In the genomic region with DNA sequence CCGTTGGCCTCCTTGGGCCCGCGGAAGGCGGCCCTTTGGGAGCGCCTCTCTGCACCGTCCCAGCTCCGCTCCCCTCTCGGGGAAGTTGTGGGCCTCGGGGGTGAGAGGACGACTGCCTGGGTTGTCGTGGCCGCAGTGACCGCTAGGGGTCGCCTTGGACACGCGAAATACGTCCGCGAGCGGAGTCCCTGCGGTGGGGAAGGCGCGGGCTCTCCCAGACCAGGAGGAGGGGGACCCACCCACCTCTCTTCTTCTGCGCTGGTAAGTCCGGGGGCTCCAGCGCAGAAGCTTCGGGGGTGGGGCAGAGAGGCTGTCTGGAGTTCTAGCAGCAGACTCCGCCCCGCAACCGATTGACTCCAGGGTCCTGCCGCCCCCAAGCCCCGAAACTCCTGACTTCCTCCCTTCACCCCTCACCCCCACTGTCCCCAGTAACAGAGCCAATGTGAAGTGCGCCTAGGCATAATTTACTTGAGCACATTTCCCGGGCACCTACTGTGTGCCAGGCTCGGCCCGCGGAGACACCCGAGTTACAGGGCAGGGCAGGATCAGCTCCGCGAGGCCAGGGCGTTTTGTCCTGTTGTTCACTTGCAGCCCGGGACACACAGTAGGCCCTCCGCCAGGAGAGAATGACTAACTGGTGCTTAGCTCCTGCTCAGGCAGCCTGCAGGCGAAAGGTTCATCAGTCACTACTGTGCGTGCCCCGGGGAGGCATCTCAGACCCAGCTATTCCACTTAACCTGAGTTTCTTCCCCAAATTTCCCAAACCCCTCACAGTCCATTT, we compare ENCODE assay signal across 8 cellular contexts. TPM values are rescaled to one million over a fixed set of nuclear protein-coding genes. Genes with fewer than 3 reads are reported as not detected.
A peak's percentile ranks its signal among the peaks of the same experiment; 100 is the strongest.
DNase-seq lines count a peak whose midpoint lies in the region; ATAC-seq and TF ChIP-seq lines count a peak whose summit lies in the region.

No MANE protein-coding gene starts in this region.

- H3K27me3 Mint-ChIP-seq in GM23338 (ENCODE audit: insufficient read depth, low read depth, poor library complexity) (peaks cover 11% of the 10 kb centered on the region), MCF 10A (ENCODE audit: insufficient read depth, unreplicated experiment) (no peaks in the 10 kb centered on the region)

- H3K27ac Mint-ChIP-seq in GM23338 (no peak overlapping the region), MCF 10A (ENCODE audit: low read depth, unreplicated experiment) (no peak overlapping the region)

- CTCF ChIA-PET in MCF 10A (lab: Yijun Ruan, JAX) = interaction anchor here (0.5 to 6.7 kb wide), 44 partner anchors 9 to 515 kb away, joined by 3 to 80 read pairs (median 4); a partner anchor contains a TSS

- no peaks in the 10 kb centered on the region for H3K27me3 ChIP-seq in GM23338 (ENCODE audit: insufficient read depth)
- H3K27me3 ChIP-seq in MM.1S (replicated peaks; ENCODE audit: insufficient read depth, low read length) = no peaks in the 10 kb centered on the region; the same call in 1 of the 2 replicates
- no peaks in the 10 kb centered on the region for H3K27me3 ChIP-seq in smooth muscle cell (ENCODE audit: low read depth)

- 19% methylated on average over 45 of the region's 46 CpGs for WGBS in smooth muscle cell (ENCODE audit: low lambda C conversion rate)

- H4K20me1 ChIP-seq in GM23338 (replicated peaks; ENCODE audit: insufficient read depth) (no peaks in the 10 kb centered on the region), MM.1S (ENCODE audit: insufficient read depth, low read length) (no peaks in the 10 kb centered on the region), smooth muscle cell (ENCODE audit: low read depth) (no peaks in the 10 kb centered on the region)

- TF ChIP-seq CTCF in GM23338 (conservative IDR thresholded peaks at IDR 0.05; ENCODE audit: low read depth in 2 of 2) (peak; percentile 87 to 92), MM.1S (IDR thresholded peaks at IDR 0.05; ENCODE audit: low read length) (peak; percentile 86), MCF 10A (IDR thresholded peaks at IDR 0.05; ENCODE audit: unreplicated experiment) (peak; percentile 82), smooth muscle cell (IDR thresholded peaks at IDR 0.05; ENCODE audit: borderline replicate concordance, insufficient read depth, poor library complexity, severe bottlenecking) (peak; percentile 90)

- H3K4me1 Mint-ChIP-seq in GM23338 = peaks cover 34% of the 10 kb centered on the region
- peaks cover 24% of the 10 kb centered on the region for H3K4me1 Mint-ChIP-seq in MCF 10A (ENCODE audit: insufficient read depth, unreplicated experiment)

- H2AFZ ChIP-seq in GM23338 (peak overlapping the region; percentile 98), MM.1S (ENCODE audit: low read length) (peak overlapping the region; percentile 53), smooth muscle cell (ENCODE audit: low read depth) (no peak overlapping the region)

- no peaks in the 10 kb centered on the region; the same call in 2 of the 3 replicates for H3K9me3 Mint-ChIP-seq in GM23338
- H3K9me3 Mint-ChIP-seq in MCF 10A (ENCODE audit: unreplicated experiment) = no peaks in the 10 kb centered on the region

- ATAC-seq in GM23338 (peak; percentile 83), GM19324 (IDR thresholded peaks at IDR 0.05; ENCODE audit: low FRiP score, unreplicated experiment) (no peak)

- H3K9me2 ChIP-seq in GM23338 (ENCODE audit: insufficient read depth) (no peaks in the 10 kb centered on the region; the same call in 1 of the 2 replicates), MM.1S (replicated peaks; ENCODE audit: insufficient read depth, low read length) (no peaks in the 10 kb centered on the region)

- no peaks in the 10 kb centered on the region for H3K79me2 ChIP-seq in GM23338 (replicated peaks; ENCODE audit: insufficient read depth)
- no peaks in the 10 kb centered on the region for H3K79me2 ChIP-seq in MM.1S (ENCODE audit: low read length)
- H3K79me2 ChIP-seq in smooth muscle cell (ENCODE audit: low read depth) = no peaks in the 10 kb centered on the region

- H3K27ac ChIP-seq in GM23338 (ENCODE audit: low read depth) = no peak overlapping the region
- no peak overlapping the region for H3K27ac ChIP-seq in MM.1S (ENCODE audit: low read length)
- no peak overlapping the region for H3K27ac ChIP-seq in smooth muscle cell (ENCODE audit: low read depth)

- H3K9ac ChIP-seq in MM.1S (ENCODE audit: low read length) = no peak overlapping the region; the same call in 1 of the 2 replicates
- no peak overlapping the region for H3K9ac ChIP-seq in smooth muscle cell (ENCODE audit: low read depth)

- H3K4me3 Mint-ChIP-seq in GM23338 (peak overlapping the region; percentile 71), MCF 10A (ENCODE audit: unreplicated experiment) (peak overlapping the region; percentile 51)

- BruUV-seq in MCF 10A (replicated peaks; lab: Mats Ljungman, UMichigan) = no TSS peak

- no peaks in the 10 kb centered on the region for H3K9me3 ChIP-seq in MM.1S (replicated peaks; ENCODE audit: insufficient read depth, low read length)
- H3K9me3 ChIP-seq in smooth muscle cell (replicated peaks; ENCODE audit: low read depth) = no peaks in the 10 kb centered on the region

- H3F3A ChIP-seq in GM23338 (replicated peaks; ENCODE audit: low read depth) (0 out of 2 replicates have a peak, but pooled peaks cover 10% of the 10 kb centered on the region), MM.1S (ENCODE audit: insufficient read depth, low read length) (no peaks in the 10 kb centered on the region), smooth muscle cell (ENCODE audit: low read depth) (no peaks in the 10 kb centered on the region)

- DNase-seq in GDM1 (lab: John Stamatoyannopoulos, UW) = peak; percentile 60
- peak; percentile 93 for DNase-seq in GM23338 (ENCODE audit: low spot score)
- peak; percentile 77 for DNase-seq in MM.1S
- peak; percentile 83 for DNase-seq in UCSD-AML1 (lab: John Stamatoyannopoulos, UW; ENCODE audit: unreplicated experiment)
- DNase-seq in MCF 10A (ENCODE audit: unreplicated experiment) = peak; percentile 78
- DNase-seq in iPS-NIHi11 (ENCODE audit: low spot score) = peak; percentile 87
- peak; percentile 78 for DNase-seq in smooth muscle cell (lab: John Stamatoyannopoulos, UW; ENCODE audit: unreplicated experiment)

- POLR2A ChIA-PET in MCF 10A (lab: Yijun Ruan, JAX) = interaction anchor here (0.5 to 1.2 kb wide), 4 partner anchors 31 to 234 kb away, joined by 3 read pairs; a partner anchor contains a TSS

- H3K4me2 ChIP-seq in GM23338 (peak overlapping the region; percentile 84), MM.1S (ENCODE audit: low read depth, low read length) (peak overlapping the region; percentile 87), smooth muscle cell (peak overlapping the region; percentile 85)

- intact Hi-C loops in MCF 10A (cut with micrococcal nuclease) = loop anchor here (5.0 kb wide), 1 partner anchor 171 kb away; a partner anchor contains a TSS

- H3K4me3 ChIP-seq in GM23338 (peak overlapping the region; percentile 70), MM.1S (ENCODE audit: low read length) (peak overlapping the region; percentile 54), smooth muscle cell (peak overlapping the region; percentile 47)

- H3K4me1 ChIP-seq in GM23338 (ENCODE audit: insufficient read depth) (peaks cover 27% of the 10 kb centered on the region), MM.1S (ENCODE audit: low read length) (0 out of 2 replicates have a peak, but pooled peaks cover 8% of the 10 kb centered on the region), smooth muscle cell (ENCODE audit: low read depth) (peaks cover 4% of the 10 kb centered on the region)

- H3K36me3 Mint-ChIP-seq in GM23338 (ENCODE audit: low read depth) (no peaks in the 10 kb centered on the region), MCF 10A (ENCODE audit: insufficient read depth, unreplicated experiment) (peaks cover 19% of the 10 kb centered on the region)

- H3K36me3 ChIP-seq in GM23338 (ENCODE audit: insufficient read depth) (no peaks in the 10 kb centered on the region), MM.1S (replicated peaks; ENCODE audit: insufficient read depth, low read length) (no peaks in the 10 kb centered on the region), smooth muscle cell (ENCODE audit: low read depth) (no peaks in the 10 kb centered on the region)

TF ChIP-seq in GM23338, 12 proteins besides CTCF, POLR2A, EP300 and RAD21:
- no peak for TF ChIP-seq ZNF114 (CRISPR knock-in tag; IDR thresholded peaks at IDR 0.05)
- TF ChIP-seq, protein P1, sequence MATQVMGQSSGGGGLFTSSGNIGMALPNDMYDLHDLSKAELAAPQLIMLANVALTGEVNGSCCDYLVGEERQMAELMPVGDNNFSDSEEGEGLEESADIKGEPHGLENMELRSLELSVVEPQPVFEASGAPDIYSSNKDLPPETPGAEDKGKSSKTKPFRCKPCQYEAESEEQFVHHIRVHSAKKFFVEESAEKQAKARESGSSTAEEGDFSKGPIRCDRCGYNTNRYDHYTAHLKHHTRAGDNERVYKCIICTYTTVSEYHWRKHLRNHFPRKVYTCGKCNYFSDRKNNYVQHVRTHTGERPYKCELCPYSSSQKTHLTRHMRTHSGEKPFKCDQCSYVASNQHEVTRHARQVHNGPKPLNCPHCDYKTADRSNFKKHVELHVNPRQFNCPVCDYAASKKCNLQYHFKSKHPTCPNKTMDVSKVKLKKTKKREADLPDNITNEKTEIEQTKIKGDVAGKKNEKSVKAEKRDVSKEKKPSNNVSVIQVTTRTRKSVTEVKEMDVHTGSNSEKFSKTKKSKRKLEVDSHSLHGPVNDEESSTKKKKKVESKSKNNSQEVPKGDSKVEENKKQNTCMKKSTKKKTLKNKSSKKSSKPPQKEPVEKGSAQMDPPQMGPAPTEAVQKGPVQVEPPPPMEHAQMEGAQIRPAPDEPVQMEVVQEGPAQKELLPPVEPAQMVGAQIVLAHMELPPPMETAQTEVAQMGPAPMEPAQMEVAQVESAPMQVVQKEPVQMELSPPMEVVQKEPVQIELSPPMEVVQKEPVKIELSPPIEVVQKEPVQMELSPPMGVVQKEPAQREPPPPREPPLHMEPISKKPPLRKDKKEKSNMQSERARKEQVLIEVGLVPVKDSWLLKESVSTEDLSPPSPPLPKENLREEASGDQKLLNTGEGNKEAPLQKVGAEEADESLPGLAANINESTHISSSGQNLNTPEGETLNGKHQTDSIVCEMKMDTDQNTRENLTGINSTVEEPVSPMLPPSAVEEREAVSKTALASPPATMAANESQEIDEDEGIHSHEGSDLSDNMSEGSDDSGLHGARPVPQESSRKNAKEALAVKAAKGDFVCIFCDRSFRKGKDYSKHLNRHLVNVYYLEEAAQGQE (IDR thresholded peaks at IDR 0.05; ENCODE audit: unreplicated experiment) = no peak
- TF ChIP-seq CREB1 (CRISPR knock-in tag; IDR thresholded peaks at IDR 0.05; ENCODE audit: low read depth) = peak; percentile 44; the same call in 1 of the 2 replicates
- no peak for TF ChIP-seq NANOG (IDR thresholded peaks at IDR 0.05; ENCODE audit: borderline replicate concordance)

RNA-seq across cellular contexts. Expression of a gene that starts 32.8 kb away (rescaled TPM):
- total RNA-seq in GM23338 (2014; rRNA removed; shearing (Covaris generic)) = not detected in 2 replicates
- not detected in 2 replicates for polyA plus RNA-seq in GM23338 (2016; fragmentation: Nextera tagmentation; extraction: Ambion mirVana)
- total RNA-seq in MCF 10A (2022) = not detected in 2 replicates
- 0.63 TPM in 1 of 2 replicates, not detected in the other for total RNA-seq in smooth muscle cell
- 1.1 and 2.0 TPM in 2 replicates for polyA plus RNA-seq in smooth muscle cell

RNA-seq across cellular contexts. Expression of a gene that starts 59.7 kb away (rescaled TPM):
- 5.5 and 6.5 TPM in 2 replicates for total RNA-seq in GM23338 (2014; rRNA removed; shearing (Covaris generic))
- polyA plus RNA-seq in GM23338 (2016; fragmentation: Nextera tagmentation; extraction: Ambion mirVana) (3.7 TPM in 2 replicates), smooth muscle cell (3.9 and 8.8 TPM in 2 replicates)
- total RNA-seq in MCF 10A (2022) (3.4 and 3.9 TPM in 2 replicates), smooth muscle cell (5.6 and 7.1 TPM in 2 replicates)
